In the genomic region with DNA sequence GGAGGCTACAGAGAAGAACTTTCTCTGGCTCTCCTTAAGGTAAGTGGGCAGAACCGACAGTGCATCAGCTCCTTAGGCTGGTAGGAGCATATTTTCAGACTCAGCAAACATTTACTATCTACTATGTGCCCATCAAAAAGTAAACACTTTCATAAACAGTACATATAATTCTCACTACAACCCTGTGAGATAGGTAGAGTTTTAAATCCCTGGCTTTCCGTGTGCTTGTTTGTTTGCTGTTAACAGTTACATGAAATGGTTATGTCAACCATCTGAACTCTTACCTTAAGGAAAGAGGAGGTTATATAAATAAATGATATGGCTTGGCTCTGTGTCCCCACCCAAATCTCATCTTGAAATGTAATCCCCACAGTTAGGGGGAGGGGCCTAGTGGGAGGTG, we compare ENCODE assay signal across 29 cellular contexts.
"Had no signal": no experiment of that assay in that cellular context is flagged by ENCODE, and none has a peak within 500 bp of the region (broad histone marks: within the 10 kb centered on the region; RNA-seq: fewer than 3 reads in every experiment).

No MANE protein-coding gene starts in this region.

- H3K27me3 ChIP-seq: ascending aorta, cardiac muscle cell had no signal

- H3K27ac ChIP-seq: ascending aorta, cardiac muscle cell, WERI-Rb-1 had no signal

- DNase-seq: activated CD4-positive, alpha-beta memory T cell treated with anti-CD3 and anti-CD28 coated beads, Interleukin-2, amount 10 ng/mL, durations not matched to agents 7 days and 5 days; activated CD4-positive, alpha-beta T cell treated with anti-CD3 and anti-CD28 coated beads for 1 hour; activated CD4-positive, alpha-beta T cell treated with anti-CD3 and anti-CD28 coated beads for 36 hours; activated CD4-positive, alpha-beta T cell treated with anti-CD3 and anti-CD28 coated beads for 48 hours; activated CD4-positive, alpha-beta T cell treated with anti-CD3 and anti-CD28 coated beads, Interleukin-2, amount 10 ng/mL, durations not matched to agents 7 days and 5 days; activated CD4-positive, alpha-beta T cell treated with anti-CD3 and anti-CD28 coated beads, Interleukin-2, amount 50 U/mL, for 48 hours; activated CD4-positive, CD25-positive, alpha-beta regulatory T cell; activated CD8-positive, alpha-beta memory T cell treated with anti-CD3 and anti-CD28 coated beads for 24 hours; activated CD8-positive, alpha-beta memory T cell treated with anti-CD3 and anti-CD28 coated beads, Interleukin-2, amount 10 ng/mL, durations not matched to agents 7 days and 5 days; activated CD8-positive, alpha-beta memory T cell treated with anti-CD3 and anti-CD28 coated beads, Interleukin-2, amount 50 U/mL, for 48 hours; activated CD8-positive, alpha-beta T cell treated with anti-CD3 and anti-CD28 coated beads, Interleukin-2, amount 10 ng/mL, durations not matched to agents 7 days and 5 days; activated effector memory CD4-positive, alpha-beta T cell treated with Interleukin-2 at 50 U/mL for 16 hours; activated gamma-delta T cell; activated naive CD4-positive, alpha-beta T cell treated with anti-CD3 and anti-CD28 coated beads, Interleukin-2, amount 10 ng/mL, durations not matched to agents 7 days and 5 days; activated naive CD4-positive, alpha-beta T cell treated with Interleukin-2 at 50 U/mL for 16 hours; activated naive CD8-positive, alpha-beta T cell treated with anti-CD3 and anti-CD28 coated beads, Interleukin-2, amount 10 ng/mL, durations not matched to agents 7 days and 5 days; activated naive CD8-positive, alpha-beta T cell treated with anti-CD3 and anti-CD28 coated beads, Interleukin-2, amount 50 U/mL, for 24 hours; activated T-cell treated with anti-CD3 and anti-CD28 coated beads, Interleukin-2, amount 50 U/mL, for 24 hours; activated T-cell treated with anti-CD3 and anti-CD28 coated beads, Interleukin-2, amount 50 U/mL, for 48 hours; amygdala; anterior cingulate cortex; caudate nucleus; cerebellar nuclear complex; T-helper 2 cell; T-helper 9 cell; WERI-Rb-1 had no signal

- H3K9me3 ChIP-seq: ascending aorta had no signal

- ATAC-seq: activated CD4-positive, alpha-beta T cell treated with anti-CD3 and anti-CD28 coated beads for 36 hours; activated CD4-positive, CD25-positive, alpha-beta regulatory T cell treated with anti-CD3 and anti-CD28 coated beads, Interleukin-2, amount 50 U/mL, for 24 hours; activated CD8-positive, alpha-beta memory T cell treated with anti-CD3 and anti-CD28 coated beads, Interleukin-2, amount 10 ng/mL, durations not matched to agents 7 days and 5 days; activated CD8-positive, alpha-beta T cell treated with anti-CD3 and anti-CD28 coated beads, Interleukin-2, amount 10 ng/mL, durations not matched to agents 7 days and 5 days; activated naive CD8-positive, alpha-beta T cell treated with anti-CD3 and anti-CD28 coated beads, Interleukin-2, amount 50 U/mL, for 24 hours had no signal

- H3K36me3 ChIP-seq: ascending aorta, cardiac muscle cell, WERI-Rb-1 had no signal

- H3K4me3 ChIP-seq: ascending aorta, cardiac muscle cell had no signal
